ENCODE assay signal across 26 cellular contexts in genomic region chr2:62881162-62881795, GRCh38.
"Had no signal": no experiment of that assay in that cellular context is flagged by ENCODE, and none has a peak within 500 bp of the region (broad histone marks: within the 10 kb centered on the region; RNA-seq: fewer than 3 reads in every experiment).

No MANE protein-coding gene starts in this region.

- H3K9me3 ChIP-seq: colonic mucosa, esophagus muscularis mucosa, gastroesophageal sphincter had no signal

- H3K36me3 ChIP-seq: colonic mucosa had no signal

- H3K27ac ChIP-seq: colonic mucosa, esophagus muscularis mucosa, foreskin keratinocyte, gastroesophageal sphincter, heart left ventricle, hepatocyte, left ventricle myocardium inferior had no signal

- H3K4me3 ChIP-seq: colonic mucosa, esophagus muscularis mucosa, gastroesophageal sphincter, heart left ventricle, hepatocyte, left ventricle myocardium inferior, lung had no signal

- H3K4me1 ChIP-seq: colonic mucosa, esophagus muscularis mucosa, foreskin keratinocyte, gastroesophageal sphincter, left ventricle myocardium inferior had no signal

- FAIRE-seq: endometrium, frontal cortex, kidney had no signal

- ATAC-seq: effector memory CD8-positive, alpha-beta T cell; foreskin keratinocyte; gastroesophageal sphincter; heart left ventricle; left colon; left lobe of liver; naive thymus-derived CD4-positive, alpha-beta T cell had no signal

- DNase-seq: colonic mucosa; cortex of kidney; effector CD8-positive, alpha-beta T cell; effector memory CD8-positive, alpha-beta T cell; endodermal cell; erythroblast; foreskin keratinocyte; heart left ventricle; hypothalamus; immature natural killer cell; islet precursor cell; kidney; kidney glomerular epithelial cell; left colon; left ventricle myocardium inferior; mammary epithelial cell; mesendoderm; midbrain; naive thymus-derived CD4-positive, alpha-beta T cell had no signal

- H3K27me3 ChIP-seq: colonic mucosa, esophagus muscularis mucosa, foreskin keratinocyte, gastroesophageal sphincter, heart left ventricle, hepatocyte had no signal
